19 cellular contexts compared by ENCODE assay signal in genomic region chr17:1796800-1797199, GRCh38. TPM values are rescaled to one million over a fixed set of nuclear protein-coding genes. Genes with fewer than 3 reads are reported as not detected.
DNase-seq lines count a peak whose midpoint lies in the region; ATAC-seq and TF ChIP-seq lines count a peak whose summit lies in the region.
"Had no signal": no experiment of that assay in that cellular context is flagged by ENCODE, and none has a peak within 500 bp of the region (broad histone marks: within the 10 kb centered on the region; RNA-seq: fewer than 3 reads in every experiment).

No MANE protein-coding gene starts in this region.

- no peak overlapping the region for H3K4me2 ChIP-seq in neural cell (ENCODE audit: low read length)
- H3K4me2 ChIP-seq: KMS-11, PC-9 had no signal

- no peaks in the 10 kb centered on the region for H3K27me3 Mint-ChIP-seq in activated T-helper 17 cell treated with anti-CD3 and anti-CD28 coated beads, Interleukin-2, amount 50 U/mL, for 72 hours
- H3K27me3 Mint-ChIP-seq: progenitor cell of endocrine pancreas had no signal

- H3K4me1 ChIP-seq in cardiac muscle cell (ENCODE audit: low read depth): peaks cover 17% of the 10 kb centered on the region

- H3K36me3 Mint-ChIP-seq in activated T-helper 17 cell treated with anti-CD3 and anti-CD28 coated beads, Interleukin-2, amount 50 U/mL, for 72 hours (ENCODE audit: low read depth): peaks cover 53% of the 10 kb centered on the region

- TF ChIP-seq CTCF in cardiac muscle cell (IDR thresholded peaks at IDR 0.05; ENCODE audit: low read depth, low read length): no peak
- no peak for TF ChIP-seq CTCF in neural cell (IDR thresholded peaks at IDR 0.05; ENCODE audit: poor library complexity, severe bottlenecking)
- no peak for TF ChIP-seq CTCF in GM13976 (IDR thresholded peaks at IDR 0.05; ENCODE audit: borderline replicate concordance, control extremely low read depth, extremely low read depth, insufficient read depth, missing control alignments)

- no peak for TF ChIP-seq RAD21 in neural cell (conservative IDR thresholded peaks at IDR 0.05)

- ATAC-seq in Right ventricle myocardium inferior (peak; percentile 82), HG02973 (IDR thresholded peaks at IDR 0.05; ENCODE audit: unreplicated experiment) (no peak), GM21515 (IDR thresholded peaks at IDR 0.05; ENCODE audit: unreplicated experiment) (no peak)
- no peak for ATAC-seq in activated T-helper 17 cell treated with anti-CD3 and anti-CD28 coated beads, Interleukin-2, amount 50 U/mL, for 72 hours (replicated peaks)
- ATAC-seq: activated T-cell treated with anti-CD3 and anti-CD28 coated beads, Interleukin-2, amount 50 U/mL, for 4 hours had no signal

- TF ChIP-seq EP300 in neural cell (conservative IDR thresholded peaks at IDR 0.05; ENCODE audit: poor library complexity, severe bottlenecking): no peak

- no peaks in the 10 kb centered on the region for H4K20me1 ChIP-seq in neural cell (ENCODE audit: insufficient read depth)

- H3K9ac ChIP-seq in neural cell (ENCODE audit: low read length): no peak overlapping the region
- H3K9ac ChIP-seq: KMS-11 had no signal

- H3K27ac ChIP-seq in cardiac muscle cell (peak overlapping the region; percentile 90), neural cell (ENCODE audit: low read length) (peak overlapping the region; percentile 35)
- H3K27ac ChIP-seq: KMS-11, PC-9 had no signal

- in situ Hi-C loops in GM13976 (cut with MboI; ENCODE audit: low sequenced_read_pairs, unreplicated experiment): no loop called here

- no peaks in the 10 kb centered on the region for H3K9me3 ChIP-seq in cardiac muscle cell (ENCODE audit: low read depth)
- no peaks in the 10 kb centered on the region for H3K9me3 ChIP-seq in neural cell (ENCODE audit: low read length)

- no peak for DNase-seq in Right ventricle myocardium inferior (ENCODE audit: missing footprints)
- no peak for DNase-seq in cardiac septum (ENCODE audit: low spot score)
- peak in 1 of 2 donors; percentile 45 for DNase-seq in cardiac muscle cell (ENCODE audit: low read depth in 1 of 2, low spot score in 1 of 2)
- DNase-seq in GM13976 (ENCODE audit: low spot score): no peak
- DNase-seq: activated CD4-positive, alpha-beta T cell treated with anti-CD3 and anti-CD28 coated beads for 4 hours; activated T-cell treated with anti-CD3 and anti-CD28 coated beads, Interleukin-2, amount 50 U/mL, for 4 hours; COR-L47; NCI-H187 treated with DMSO at 0.1 percent for 48 hours; NCI-H524 treated with DMSO at 0.1 percent for 48 hours; PC-9; stimulated activated CD8-positive, alpha-beta memory T cell treated with anti-CD3 and anti-CD28 coated beads, Interleukin-4, amount 100 ng/mL, for 48 hours had no signal

- no peaks in the 10 kb centered on the region for H3K79me2 ChIP-seq in neural cell (replicated peaks; ENCODE audit: insufficient read depth, low read length)

- H3K9me2 ChIP-seq in neural cell (ENCODE audit: insufficient read depth, low read length): no peaks in the 10 kb centered on the region

- H3K4me3 ChIP-seq in cardiac muscle cell: no peak overlapping the region
- H3K4me3 ChIP-seq in neural cell (ENCODE audit: low read length): no peak overlapping the region
- H3K4me3 ChIP-seq: PC-9 had no signal

- peaks cover 6% of the 10 kb centered on the region for H3K4me1 Mint-ChIP-seq in activated T-helper 17 cell treated with anti-CD3 and anti-CD28 coated beads, Interleukin-2, amount 50 U/mL, for 72 hours

- H2AFZ ChIP-seq in neural cell (ENCODE audit: low read depth, low read length): no peak overlapping the region
- H2AFZ ChIP-seq: PC-9 had no signal

- no peak overlapping the region for H3K27ac Mint-ChIP-seq in activated T-helper 17 cell treated with anti-CD3 and anti-CD28 coated beads, Interleukin-2, amount 50 U/mL, for 72 hours
- H3K27ac Mint-ChIP-seq: progenitor cell of endocrine pancreas had no signal

- H3K36me3 ChIP-seq in cardiac muscle cell (peaks cover 7% of the 10 kb centered on the region), neural cell (ENCODE audit: insufficient read depth, low read length) (no peaks in the 10 kb centered on the region)

- intact Hi-C loops in Right ventricle myocardium inferior (cut with DNase I): loop anchor here (2.0 kb wide), 1 partner anchor 48 kb away; no protein-coding TSS in a partner anchor
- intact Hi-C loops in cardiac septum (cut with DNase I): loop anchor here (5.0 kb wide), 1 partner anchor 51 kb away; no protein-coding TSS in a partner anchor

- no peaks in the 10 kb centered on the region for H3K9me3 Mint-ChIP-seq in activated T-helper 17 cell treated with anti-CD3 and anti-CD28 coated beads, Interleukin-2, amount 50 U/mL, for 72 hours
- H3K9me3 Mint-ChIP-seq: activated T-cell treated with anti-CD3 and anti-CD28 coated beads, Interleukin-2, amount 50 U/mL, for 4 hours had no signal

- no peak overlapping the region for H3K4me3 Mint-ChIP-seq in activated T-helper 17 cell treated with anti-CD3 and anti-CD28 coated beads, Interleukin-2, amount 50 U/mL, for 72 hours
- H3K4me3 Mint-ChIP-seq: activated T-cell treated with anti-CD3 and anti-CD28 coated beads, Interleukin-2, amount 50 U/mL, for 4 hours had no signal

- H3F3A ChIP-seq in neural cell (ENCODE audit: insufficient read depth, low read length, poor library complexity, severe bottlenecking): no peaks in the 10 kb centered on the region

- H3K27me3 ChIP-seq in cardiac muscle cell (no peaks in the 10 kb centered on the region), neural cell (ENCODE audit: insufficient read depth, low read depth, low read length) (no peaks in the 10 kb centered on the region)

TF ChIP-seq in neural cell, 6 proteins besides CTCF, POLR2A, EP300 and RAD21:
- no peak for TF ChIP-seq SMC3 (conservative IDR thresholded peaks at IDR 0.05; ENCODE audit: poor library complexity)
- TF ChIP-seq REST (IDR thresholded peaks at IDR 0.05; ENCODE audit: borderline replicate concordance): no peak
- TF ChIP-seq POLR2AphosphoS5 (IDR thresholded peaks at IDR 0.05): no peak
- TF ChIP-seq EZH2 (IDR thresholded peaks at IDR 0.05; ENCODE audit: borderline replicate concordance, insufficient read depth, low read length, poor library complexity, severe bottlenecking): no peak
- TF ChIP-seq MXI1 (conservative IDR thresholded peaks at IDR 0.05; ENCODE audit: poor library complexity, severe bottlenecking): no peak
- no peak for TF ChIP-seq TAF1 (IDR thresholded peaks at IDR 0.05; ENCODE audit: low read depth)

RNA-seq across cellular contexts. Expression of gene SMYD4, which starts 32.9 kb away (rescaled TPM):
- 9.9 TPM for total RNA-seq in Right ventricle myocardium inferior
- 8.8 TPM for total RNA-seq in cardiac septum
- 7.7 and 19.2 TPM in 2 replicates for total RNA-seq in cardiac muscle cell
- 14.4 and 24.2 TPM in 2 replicates for polyA plus RNA-seq in cardiac muscle cell
- polyA plus RNA-seq in neural cell: 6.8 and 12.9 TPM in 2 replicates
- polyA minus RNA-seq in neural cell: 14.6 and 15.0 TPM in 2 replicates
- 10 to 100 TPM; 19.7 to 20.2 TPM for total RNA-seq in activated T-helper 17 cell treated with anti-CD3 and anti-CD28 coated beads, Interleukin-2, amount 50 U/mL, for 72 hours

RNA-seq across cellular contexts. Expression of gene RPA1, which starts 33.0 kb away (rescaled TPM):
- total RNA-seq in Right ventricle myocardium inferior: 56.3 TPM
- total RNA-seq in cardiac septum: 76.7 TPM
- 42.5 and 50.0 TPM in 2 replicates for total RNA-seq in cardiac muscle cell
- polyA plus RNA-seq in cardiac muscle cell: 78.9 and 102 TPM in 2 replicates
- polyA plus RNA-seq in neural cell: 8.4 and 8.9 TPM in 2 replicates
- polyA minus RNA-seq in neural cell: 16.1 and 21.5 TPM in 2 replicates
- total RNA-seq in activated T-helper 17 cell treated with anti-CD3 and anti-CD28 coated beads, Interleukin-2, amount 50 U/mL, for 72 hours: 100 to 1,000 TPM; 121 to 139 TPM

RNA-seq across cellular contexts. Expression of gene SERPINF1, which starts 34.9 kb away (rescaled TPM):
- total RNA-seq in Right ventricle myocardium inferior: 198 TPM
- total RNA-seq in cardiac septum: 163 TPM
- 102 and 134 TPM in 2 replicates for total RNA-seq in cardiac muscle cell
- 73.1 and 109 TPM in 2 replicates for polyA plus RNA-seq in cardiac muscle cell
- 0.50 and 6.1 TPM in 2 replicates for polyA plus RNA-seq in neural cell
- polyA minus RNA-seq in neural cell: 1.2 TPM in 1 of 2 replicates, not detected in the other
- not detected for total RNA-seq in activated T-helper 17 cell treated with anti-CD3 and anti-CD28 coated beads, Interleukin-2, amount 50 U/mL, for 72 hours
- total RNA-seq: dermis microvascular lymphatic vessel endothelial cell; T-helper 1 cell treated with Interleukin-12 subunit alpha and Interleukin-12 subunit beta and Interleukin-4 antibody, amounts not matched to agents 30 ng/mL and 1 ng/mL, for 36 hours had no signal

RNA-seq across cellular contexts. Expression of gene SERPINF2, which starts 54.1 kb away (rescaled TPM):
- 0.73 TPM for total RNA-seq in Right ventricle myocardium inferior
- 1.2 TPM for total RNA-seq in cardiac septum
- total RNA-seq in cardiac muscle cell: 2.2 TPM in 1 of 2 replicates, not detected in the other
- not detected in 2 replicates for polyA plus RNA-seq in cardiac muscle cell
- polyA plus RNA-seq in neural cell: 1.6 TPM in 1 of 2 replicates, not detected in the other
- not detected in 2 replicates for polyA minus RNA-seq in neural cell
- under 1 TPM; 0.45 to 0.85 TPM for total RNA-seq in activated T-helper 17 cell treated with anti-CD3 and anti-CD28 coated beads, Interleukin-2, amount 50 U/mL, for 72 hours

Comparison
In these comparisons a context has a peak if more than half of its experiments do, and no peak if none do; other contexts are left out.
1. RNA of gene SERPINF1, which starts 34.9 kb away (total RNA-seq): 198 TPM in Right ventricle myocardium inferior (single experiment), 163 TPM in cardiac septum (single experiment) and 102 to 134 TPM in cardiac muscle cell; not detected in activated T-helper 17 cell treated with anti-CD3 and anti-CD28 coated beads, Interleukin-2, amount 50 U/mL, for 72 hours; every median in the first group is over 10 times any median in the second.